In the genomic region with DNA sequence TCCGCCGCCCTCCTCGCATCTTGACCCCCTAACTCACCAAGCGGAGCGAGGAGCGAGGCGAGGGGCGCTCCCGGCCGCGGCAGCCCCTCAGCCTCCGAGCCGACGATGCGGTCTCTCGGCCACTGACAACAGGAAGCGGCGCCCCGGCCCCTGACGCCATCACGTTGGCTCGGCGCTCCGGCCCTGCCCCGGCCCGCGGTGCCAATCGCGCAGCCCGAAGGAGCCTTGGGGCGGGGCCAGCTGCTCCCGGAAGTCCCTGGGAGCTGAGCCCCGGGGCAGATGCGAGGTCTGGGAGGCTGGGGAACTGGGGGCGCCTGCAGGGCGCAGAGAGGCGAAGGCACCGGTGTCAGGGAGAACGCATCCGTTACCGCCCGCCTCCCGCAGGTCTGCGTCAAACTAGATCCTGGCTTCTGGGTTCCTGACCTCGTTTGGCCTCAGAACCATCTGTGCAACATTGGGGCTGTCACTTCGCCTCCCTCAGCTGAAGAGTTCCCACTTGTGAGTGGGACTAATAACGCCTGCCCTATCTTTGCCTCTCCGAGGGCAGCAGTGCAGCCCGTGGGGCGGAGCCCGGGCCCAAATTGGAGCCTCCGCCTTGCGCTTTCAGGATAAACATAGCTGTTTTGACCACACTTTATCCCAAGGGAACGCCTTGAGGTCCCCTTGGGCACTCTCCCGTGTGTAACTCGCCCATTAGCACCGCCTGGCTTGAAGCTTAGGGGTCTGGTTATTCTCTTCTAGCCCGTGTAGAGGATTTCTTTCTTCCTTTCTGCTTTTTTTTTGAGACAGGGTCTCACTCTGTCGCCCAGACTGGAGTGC, we compare ENCODE assay signal across 8 cellular contexts. TPM values are rescaled to one million over a fixed set of nuclear protein-coding genes. Genes with fewer than 3 reads are reported as not detected.
A peak's percentile ranks its signal among the peaks of the same experiment; 100 is the strongest.
DNase-seq lines count a peak whose midpoint lies in the region; ATAC-seq and TF ChIP-seq lines count a peak whose summit lies in the region.
"Not testable (repeated sequence)": the region's sequence is repeated elsewhere in the genome, so short reads cannot be mapped to it uniquely, and the experiment has no call there.

A gene (minus strand): TSS at position 107 of the 819 bp plus-strand sequence. CDS start 8,237 bp downstream, outside the sequence.

- H3K4me1 Mint-ChIP-seq in T-helper 1 cell treated with Interleukin-12 subunit alpha and Interleukin-12 subunit beta and Interleukin-4 antibody, amounts not matched to agents 30 μg/mL and 1 μg/mL, for 36 hours (ENCODE audit: low read depth), result peaks cover 23% of the 10 kb centered on the region

- H3K36me3 ChIP-seq in adrenal gland (replicated peaks in 1 of 2); heart left ventricle; tibial artery: not testable (repeated sequence)

- TF ChIP-seq POLR2A in adrenal gland (IDR thresholded peaks at IDR 0.05), result peak; percentile 74 to 96
- TF ChIP-seq POLR2A in heart left ventricle (IDR thresholded peaks at IDR 0.05), result peak in 1 of 2 donors; percentile 92

- DNase-seq in GM13976 (ENCODE audit: low spot score) (peak; percentile 87), NCI-H1436 treated with DMSO at 0.1 percent for 48 hours (lab: John Stamatoyannopoulos, UW) (peak; percentile 2), adrenal gland (peak; percentile 83 to 91 (median 86)), heart left ventricle (peak; percentile 86 to 95 (median 92)), pons (ENCODE audit: low spot score) (peak; percentile 53), tibial artery (peak; percentile 87 to 93)

- peak within 1 kb of the TSS in 4 of 5 donors; percentile 82 to 93 (median 88) for H3K27ac ChIP-seq in adrenal gland
- H3K27ac ChIP-seq in heart left ventricle, result peak within 1 kb of the TSS; percentile 57 to 94 (median 86)
- H3K27ac ChIP-seq in tibial artery, result peak within 1 kb of the TSS; percentile 93 to 96

- not testable (repeated sequence) for H3K27me3 ChIP-seq in adrenal gland, heart left ventricle, tibial artery

- ATAC-seq in HG02840 (IDR thresholded peaks at IDR 0.05; ENCODE audit: low FRiP score, unreplicated experiment), result peak; percentile 87
- peak; percentile 93 to 97 (median 96) for ATAC-seq in heart left ventricle

- in situ Hi-C loops in GM13976 (cut with MboI; ENCODE audit: low sequenced_read_pairs, unreplicated experiment), result not testable (repeated sequence)

- H3K9me3 Mint-ChIP-seq in T-helper 1 cell treated with Interleukin-12 subunit alpha and Interleukin-12 subunit beta and Interleukin-4 antibody, amounts not matched to agents 30 μg/mL and 1 μg/mL, for 36 hours, result not testable (repeated sequence)

- intact Hi-C loops in adrenal gland (cut with DNase I); heart left ventricle (cut with DNase I); tibial artery (cut with DNase I; ENCODE audit: low total_unique reads): not testable (repeated sequence)

- peaks cover 0 to 17% of the 10 kb centered on the region in 2 donors for H3K4me1 ChIP-seq in adrenal gland (replicated peaks in 1 of 2)
- peaks cover 0 to 33% (median 12%) of the 10 kb centered on the region in 12 donors for H3K4me1 ChIP-seq in heart left ventricle
- peaks cover 0 to 37% (median 14%) of the 10 kb centered on the region in 4 donors for H3K4me1 ChIP-seq in tibial artery

- not testable (repeated sequence) for H3K27me3 Mint-ChIP-seq in T-helper 1 cell treated with Interleukin-12 subunit alpha and Interleukin-12 subunit beta and Interleukin-4 antibody, amounts not matched to agents 30 μg/mL and 1 μg/mL, for 36 hours (ENCODE audit: low read depth)

- TF ChIP-seq CTCF in GM13976 (IDR thresholded peaks at IDR 0.05; ENCODE audit: borderline replicate concordance, control extremely low read depth, extremely low read depth, insufficient read depth, missing control alignments); adrenal gland (IDR thresholded peaks at IDR 0.05); heart left ventricle (IDR thresholded peaks at IDR 0.05); tibial artery (IDR thresholded peaks at IDR 0.05): not testable (repeated sequence)

- H3K4me3 ChIP-seq in adrenal gland (peak within 1 kb of the TSS; percentile 28 to 70 (median 60)), heart left ventricle (peak within 1 kb of the TSS; percentile 41 to 85 (median 71)), tibial artery (peak within 1 kb of the TSS; percentile 77 to 87)

- not testable (repeated sequence) for H3K36me3 Mint-ChIP-seq in T-helper 1 cell treated with Interleukin-12 subunit alpha and Interleukin-12 subunit beta and Interleukin-4 antibody, amounts not matched to agents 30 μg/mL and 1 μg/mL, for 36 hours (ENCODE audit: low read depth)

- H3K9me3 ChIP-seq in adrenal gland (replicated peaks in 1 of 3); heart left ventricle; tibial artery: not testable (repeated sequence)

- H3K27ac Mint-ChIP-seq in T-helper 1 cell treated with Interleukin-12 subunit alpha and Interleukin-12 subunit beta and Interleukin-4 antibody, amounts not matched to agents 30 μg/mL and 1 μg/mL, for 36 hours, result peak within 1 kb of the TSS; percentile 86

- 0 to 6% (median 2%) methylated on average over 6 to 54 of the region's 59 CpGs for WGBS in adrenal gland, 4 donors
- 1 to 2% (median 1%) methylated on average over 12 to 57 of the region's 59 CpGs for WGBS in heart left ventricle, 4 donors

- H3K4me3 Mint-ChIP-seq in T-helper 1 cell treated with Interleukin-12 subunit alpha and Interleukin-12 subunit beta and Interleukin-4 antibody, amounts not matched to agents 30 μg/mL and 1 μg/mL, for 36 hours, result peak within 1 kb of the TSS; percentile 93

RNA-seq across cellular contexts. Expression of the gene that starts here (rescaled TPM):
- 100 to 1,000 TPM in 1 of 8 donors, 10 to 100 TPM in 7; 41.8 to 152 (median 58.1) TPM for total RNA-seq in adrenal gland
- polyA plus RNA-seq in adrenal gland, result 10 to 100 TPM; 15.9 to 32.2 (median 17.4) TPM
- 10 to 100 TPM; 16.9 to 48.0 (median 30.9) TPM for total RNA-seq in heart left ventricle
- polyA plus RNA-seq in heart left ventricle, result 10 to 100 TPM; 11.1 to 19.0 TPM

Comparison
In these comparisons a context has a peak if more than half of its experiments do, and no peak if none do; other contexts are left out.
1. Peak in every context shown above with its lines: DNase-seq, ATAC-seq, H3K4me3 ChIP-seq and H3K27ac ChIP-seq.
2. DNase-seq: peak in every context shown above with its lines; median percentile 92 in heart left ventricle; 90 in tibial artery; 87 in GM13976; 86 in adrenal gland; 53 in pons; 2 in NCI-H1436 treated with DMSO at 0.1 percent for 48 hours.